10 cellular contexts compared by ENCODE assay signal in the genomic region with DNA sequence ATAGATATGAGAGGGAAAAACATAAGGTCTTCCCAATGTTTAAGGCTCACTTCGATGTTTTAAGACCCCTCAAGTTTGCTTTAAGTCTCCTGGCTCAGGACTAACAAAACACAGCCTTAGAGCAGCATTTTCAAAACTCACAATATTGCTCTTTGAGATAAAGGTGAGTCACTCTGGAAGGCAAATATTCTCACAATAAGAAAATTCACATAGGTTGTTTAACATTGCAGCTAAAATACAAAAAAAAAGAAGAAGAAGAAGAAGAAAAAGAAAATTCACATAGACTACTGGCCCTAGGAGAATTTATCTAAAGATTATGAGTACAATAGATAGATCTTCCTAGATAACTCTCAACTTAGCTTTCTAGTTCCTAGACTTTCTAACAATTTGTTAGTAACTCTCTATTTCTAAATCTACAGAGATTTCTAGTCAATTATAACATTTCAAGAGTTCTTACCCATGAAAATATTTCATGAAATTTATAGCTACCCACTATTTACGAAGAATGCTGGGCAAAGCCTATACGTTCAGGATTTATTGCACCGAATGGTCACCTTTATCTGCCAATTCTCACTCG. TPM values are rescaled to one million over a fixed set of nuclear protein-coding genes. Genes with fewer than 3 reads are reported as not detected.
"Had no signal": no experiment of that assay in that cellular context is flagged by ENCODE, and none has a peak within 500 bp of the region (broad histone marks: within the 10 kb centered on the region; RNA-seq: fewer than 3 reads in every experiment).

No MANE protein-coding gene starts in this region.

- H3K4me1 Mint-ChIP-seq: GM23338 had no signal

- H3K4me3 Mint-ChIP-seq: GM23338, H9, HFFc6 had no signal

- ATAC-seq: GM23338, K562 had no signal

- H3K4me2 ChIP-seq: GM23338 had no signal

- DNase-seq: H9, HCEC 1CT, HFFc6, IMR-90, KG1 had no signal

- H3K27ac Mint-ChIP-seq: GM23338, H9, HFFc6 had no signal

- H2AFZ ChIP-seq: GM23338 had no signal

- FAIRE-seq: H1, H54, HTR-8/SVneo, K562 had no signal

- H3K9me3 Mint-ChIP-seq: GM23338, H9, HFFc6 had no signal

- H3K4me3 ChIP-seq: GM23338, K562 had no signal

RNA-seq across cellular contexts. Expression of a gene that starts 22.5 kb away (rescaled TPM):
- total RNA-seq: HFFc6 had no signal
